Comparison of ENCODE assay signal across 14 cellular contexts in genomic region chr1:58854576-58854975, GRCh38.
DNase-seq lines count a peak whose midpoint lies in the region; ATAC-seq and TF ChIP-seq lines count a peak whose summit lies in the region.
"Had no signal": no experiment of that assay in that cellular context is flagged by ENCODE, and none has a peak within 500 bp of the region (broad histone marks: within the 10 kb centered on the region; RNA-seq: fewer than 3 reads in every experiment).

No MANE protein-coding gene starts in this region.

- peaks cover 41% of the 10 kb centered on the region for H3K4me1 ChIP-seq in body of pancreas

- no peaks in the 10 kb centered on the region for H3K36me3 Mint-ChIP-seq in stimulated activated memory B cell treated with anti-CD40 and anti-IgM and Interleukin-4, amounts not matched to agents 10 μg/mL and 1 μg/mL and 100 μg/mL, for 72 hours

- no peak overlapping the region for H3K4me3 Mint-ChIP-seq in stimulated activated memory B cell treated with anti-CD40 and anti-IgM and Interleukin-4, amounts not matched to agents 10 μg/mL and 1 μg/mL and 100 μg/mL, for 72 hours
- H3K4me3 Mint-ChIP-seq: activated naive CD8-positive, alpha-beta T cell treated with anti-CD3 and anti-CD28 coated beads, Interleukin-2, amount 50 U/mL, for 24 hours had no signal

- TF ChIP-seq POLR2A in body of pancreas (IDR thresholded peaks at IDR 0.05), result no peak

- no peaks in the 10 kb centered on the region for H3K9me3 ChIP-seq in body of pancreas
- H3K9me3 ChIP-seq: A549 had no signal

- no peaks in the 10 kb centered on the region for H3K27me3 ChIP-seq in body of pancreas

- DNase-seq in SIG-M5 treated with dmso at 0.1 percent for 504 hours (lab: John Stamatoyannopoulos, UW; ENCODE audit: unreplicated experiment), result peak; percentile 19
- DNase-seq in SIG-M5 (lab: John Stamatoyannopoulos, UW), result no peak
- DNase-seq in NCI-H2029 (lab: John Stamatoyannopoulos, UW), result peak; percentile 81
- DNase-seq in amniotic epithelial cell (ENCODE audit: low read depth), result peak; percentile 50
- no peak for DNase-seq in body of pancreas
- no peak for DNase-seq in 8988T
- no peak for DNase-seq in stimulated activated CD4-positive, alpha-beta T cell treated with anti-CD3 and anti-CD28 coated beads, Interleukin-1b, Interleukin-23, amount 100 ng/mL, for 48 hours
- DNase-seq: activated naive CD8-positive, alpha-beta T cell treated with anti-CD3 and anti-CD28 coated beads, Interleukin-2, amount 50 U/mL, for 24 hours; GM23248; midbrain; NCI-H446 treated with DMSO at 0.1 percent for 48 hours; posterior cingulate gyrus had no signal

- H3K4me3 ChIP-seq in body of pancreas, result no peak overlapping the region
- H3K4me3 ChIP-seq: A549, GM23248 had no signal

- 30 to 49% methylated on average over 2 of the region's 2 CpGs for WGBS in body of pancreas, 2 donors

- peak; percentile 84 for ATAC-seq in stimulated activated memory B cell treated with anti-CD40 and anti-IgM and Interleukin-4, amounts not matched to agents 10 μg/mL and 1 μg/mL and 100 μg/mL, for 72 hours
- ATAC-seq in body of pancreas, result no peak
- ATAC-seq: A549; activated naive CD8-positive, alpha-beta T cell treated with anti-CD3 and anti-CD28 coated beads, Interleukin-2, amount 50 U/mL, for 24 hours had no signal

- TF ChIP-seq CTCF in body of pancreas (IDR thresholded peaks at IDR 0.05), result no peak

- H3K27me3 Mint-ChIP-seq in stimulated activated memory B cell treated with anti-CD40 and anti-IgM and Interleukin-4, amounts not matched to agents 10 μg/mL and 1 μg/mL and 100 μg/mL, for 72 hours, result no peaks in the 10 kb centered on the region
- H3K27me3 Mint-ChIP-seq: activated naive CD8-positive, alpha-beta T cell treated with anti-CD3 and anti-CD28 coated beads, Interleukin-2, amount 50 U/mL, for 24 hours had no signal

- H3K27ac ChIP-seq in body of pancreas, result no peak overlapping the region
- H3K27ac ChIP-seq: GM23248 had no signal

- H3K9me3 Mint-ChIP-seq in stimulated activated memory B cell treated with anti-CD40 and anti-IgM and Interleukin-4, amounts not matched to agents 10 μg/mL and 1 μg/mL and 100 μg/mL, for 72 hours, result no peaks in the 10 kb centered on the region
- H3K9me3 Mint-ChIP-seq: activated naive CD8-positive, alpha-beta T cell treated with anti-CD3 and anti-CD28 coated beads, Interleukin-2, amount 50 U/mL, for 24 hours had no signal

- H3K4me1 Mint-ChIP-seq in stimulated activated memory B cell treated with anti-CD40 and anti-IgM and Interleukin-4, amounts not matched to agents 10 μg/mL and 1 μg/mL and 100 μg/mL, for 72 hours, result peaks cover 35% of the 10 kb centered on the region

- peak overlapping the region; percentile 48 for H3K27ac Mint-ChIP-seq in stimulated activated memory B cell treated with anti-CD40 and anti-IgM and Interleukin-4, amounts not matched to agents 10 μg/mL and 1 μg/mL and 100 μg/mL, for 72 hours
- H3K27ac Mint-ChIP-seq: activated naive CD8-positive, alpha-beta T cell treated with anti-CD3 and anti-CD28 coated beads, Interleukin-2, amount 50 U/mL, for 24 hours had no signal

- no peaks in the 10 kb centered on the region for H3K36me3 ChIP-seq in body of pancreas (replicated peaks in 1 of 2; ENCODE audit: insufficient read depth in 1 of 2, low read depth in 2 of 2)

- intact Hi-C loops in body of pancreas (cut with DNase I), result no loop called here

Comparison
In these comparisons a context has a peak if more than half of its experiments do, and no peak if none do; other contexts are left out.
1. DNase-seq: peak in SIG-M5 treated with dmso at 0.1 percent for 504 hours (single experiment), NCI-H2029 (single experiment) and amniotic epithelial cell (single experiment); none in SIG-M5 (single experiment), body of pancreas (0 of 4), 8988T (single experiment) and stimulated activated CD4-positive, alpha-beta T cell treated with anti-CD3 and anti-CD28 coated beads, Interleukin-1b, Interleukin-23, amount 100 ng/mL, for 48 hours (single experiment).